ENCODE assay signal across 1 cellular context in the genomic region with DNA sequence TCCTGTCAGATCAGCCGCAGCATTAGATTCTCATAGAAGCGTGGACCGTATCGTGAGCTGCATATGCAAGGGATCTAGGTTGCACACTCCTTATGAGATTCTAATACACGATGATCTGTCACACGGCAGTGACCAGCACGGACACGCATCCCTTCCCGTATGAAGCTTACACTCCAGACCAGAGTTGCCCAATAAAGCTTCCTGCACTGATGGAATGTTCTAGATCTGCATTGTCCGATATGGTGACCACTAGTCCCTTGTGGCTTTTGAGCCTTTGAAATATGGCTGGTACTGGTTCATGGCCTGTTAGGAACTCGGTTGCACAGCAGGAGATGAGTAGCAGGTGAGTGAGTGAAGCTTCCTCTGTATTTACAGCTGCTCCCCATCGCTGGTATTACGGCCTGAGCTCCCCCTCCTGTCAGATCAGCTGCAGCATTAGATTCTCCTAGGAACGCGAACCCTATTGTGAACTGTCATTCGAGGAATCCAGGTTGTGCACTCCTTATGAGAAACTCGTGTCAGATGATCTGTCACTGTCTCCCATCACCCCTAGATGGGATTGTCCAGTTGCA.
TF ChIP-seq lines count a peak whose summit lies in the region.

No MANE protein-coding gene starts in this region.

TF ChIP-seq in HepG2, 621 proteins besides CTCF, POLR2A, EP300 and RAD21 (continued from another document and continues in another):
- TF ChIP-seq, protein P1, sequence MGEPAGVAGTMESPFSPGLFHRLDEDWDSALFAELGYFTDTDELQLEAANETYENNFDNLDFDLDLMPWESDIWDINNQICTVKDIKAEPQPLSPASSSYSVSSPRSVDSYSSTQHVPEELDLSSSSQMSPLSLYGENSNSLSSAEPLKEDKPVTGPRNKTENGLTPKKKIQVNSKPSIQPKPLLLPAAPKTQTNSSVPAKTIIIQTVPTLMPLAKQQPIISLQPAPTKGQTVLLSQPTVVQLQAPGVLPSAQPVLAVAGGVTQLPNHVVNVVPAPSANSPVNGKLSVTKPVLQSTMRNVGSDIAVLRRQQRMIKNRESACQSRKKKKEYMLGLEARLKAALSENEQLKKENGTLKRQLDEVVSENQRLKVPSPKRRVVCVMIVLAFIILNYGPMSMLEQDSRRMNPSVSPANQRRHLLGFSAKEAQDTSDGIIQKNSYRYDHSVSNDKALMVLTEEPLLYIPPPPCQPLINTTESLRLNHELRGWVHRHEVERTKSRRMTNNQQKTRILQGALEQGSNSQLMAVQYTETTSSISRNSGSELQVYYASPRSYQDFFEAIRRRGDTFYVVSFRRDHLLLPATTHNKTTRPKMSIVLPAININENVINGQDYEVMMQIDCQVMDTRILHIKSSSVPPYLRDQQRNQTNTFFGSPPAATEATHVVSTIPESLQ (CRISPR knock-in tag; conservative IDR thresholded peaks at IDR 0.05), result no peak
- TF ChIP-seq SAP130 (CRISPR knock-in tag; IDR thresholded peaks at IDR 0.05; ENCODE audit: low read depth), result peak; percentile 63
- TF ChIP-seq SAFB2 (CRISPR knock-in tag; IDR thresholded peaks at IDR 0.05; ENCODE audit: borderline replicate concordance, low read depth), result 0 out of 2 replicates have a peak, but pooled peaks have one; percentile 39
- no peak for TF ChIP-seq ZNF333 (CRISPR knock-in tag; IDR thresholded peaks at IDR 0.05; ENCODE audit: borderline replicate concordance)
- no peak for TF ChIP-seq ZNF3 (CRISPR knock-in tag; IDR thresholded peaks at IDR 0.05)
- no peak for TF ChIP-seq ZNF296 (CRISPR knock-in tag; conservative IDR thresholded peaks at IDR 0.05)
- TF ChIP-seq, protein P2, sequence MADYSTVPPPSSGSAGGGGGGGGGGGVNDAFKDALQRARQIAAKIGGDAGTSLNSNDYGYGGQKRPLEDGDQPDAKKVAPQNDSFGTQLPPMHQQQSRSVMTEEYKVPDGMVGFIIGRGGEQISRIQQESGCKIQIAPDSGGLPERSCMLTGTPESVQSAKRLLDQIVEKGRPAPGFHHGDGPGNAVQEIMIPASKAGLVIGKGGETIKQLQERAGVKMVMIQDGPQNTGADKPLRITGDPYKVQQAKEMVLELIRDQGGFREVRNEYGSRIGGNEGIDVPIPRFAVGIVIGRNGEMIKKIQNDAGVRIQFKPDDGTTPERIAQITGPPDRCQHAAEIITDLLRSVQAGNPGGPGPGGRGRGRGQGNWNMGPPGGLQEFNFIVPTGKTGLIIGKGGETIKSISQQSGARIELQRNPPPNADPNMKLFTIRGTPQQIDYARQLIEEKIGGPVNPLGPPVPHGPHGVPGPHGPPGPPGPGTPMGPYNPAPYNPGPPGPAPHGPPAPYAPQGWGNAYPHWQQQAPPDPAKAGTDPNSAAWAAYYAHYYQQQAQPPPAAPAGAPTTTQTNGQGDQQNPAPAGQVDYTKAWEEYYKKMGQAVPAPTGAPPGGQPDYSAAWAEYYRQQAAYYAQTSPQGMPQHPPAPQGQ (CRISPR knock-in tag; IDR thresholded peaks at IDR 0.05; ENCODE audit: borderline replicate concordance), result no peak
- TF ChIP-seq, protein P3, sequence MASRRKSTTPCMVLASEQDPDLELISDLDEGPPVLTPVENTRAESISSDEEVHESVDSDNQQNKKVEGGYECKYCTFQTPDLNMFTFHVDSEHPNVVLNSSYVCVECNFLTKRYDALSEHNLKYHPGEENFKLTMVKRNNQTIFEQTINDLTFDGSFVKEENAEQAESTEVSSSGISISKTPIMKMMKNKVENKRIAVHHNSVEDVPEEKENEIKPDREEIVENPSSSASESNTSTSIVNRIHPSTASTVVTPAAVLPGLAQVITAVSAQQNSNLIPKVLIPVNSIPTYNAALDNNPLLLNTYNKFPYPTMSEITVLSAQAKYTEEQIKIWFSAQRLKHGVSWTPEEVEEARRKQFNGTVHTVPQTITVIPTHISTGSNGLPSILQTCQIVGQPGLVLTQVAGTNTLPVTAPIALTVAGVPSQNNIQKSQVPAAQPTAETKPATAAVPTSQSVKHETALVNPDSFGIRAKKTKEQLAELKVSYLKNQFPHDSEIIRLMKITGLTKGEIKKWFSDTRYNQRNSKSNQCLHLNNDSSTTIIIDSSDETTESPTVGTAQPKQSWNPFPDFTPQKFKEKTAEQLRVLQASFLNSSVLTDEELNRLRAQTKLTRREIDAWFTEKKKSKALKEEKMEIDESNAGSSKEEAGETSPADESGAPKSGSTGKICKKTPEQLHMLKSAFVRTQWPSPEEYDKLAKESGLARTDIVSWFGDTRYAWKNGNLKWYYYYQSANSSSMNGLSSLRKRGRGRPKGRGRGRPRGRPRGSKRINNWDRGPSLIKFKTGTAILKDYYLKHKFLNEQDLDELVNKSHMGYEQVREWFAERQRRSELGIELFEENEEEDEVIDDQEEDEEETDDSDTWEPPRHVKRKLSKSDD (CRISPR knock-in tag; IDR thresholded peaks at IDR 0.05; ENCODE audit: low read depth), result no peak
- TF ChIP-seq, protein P4, sequence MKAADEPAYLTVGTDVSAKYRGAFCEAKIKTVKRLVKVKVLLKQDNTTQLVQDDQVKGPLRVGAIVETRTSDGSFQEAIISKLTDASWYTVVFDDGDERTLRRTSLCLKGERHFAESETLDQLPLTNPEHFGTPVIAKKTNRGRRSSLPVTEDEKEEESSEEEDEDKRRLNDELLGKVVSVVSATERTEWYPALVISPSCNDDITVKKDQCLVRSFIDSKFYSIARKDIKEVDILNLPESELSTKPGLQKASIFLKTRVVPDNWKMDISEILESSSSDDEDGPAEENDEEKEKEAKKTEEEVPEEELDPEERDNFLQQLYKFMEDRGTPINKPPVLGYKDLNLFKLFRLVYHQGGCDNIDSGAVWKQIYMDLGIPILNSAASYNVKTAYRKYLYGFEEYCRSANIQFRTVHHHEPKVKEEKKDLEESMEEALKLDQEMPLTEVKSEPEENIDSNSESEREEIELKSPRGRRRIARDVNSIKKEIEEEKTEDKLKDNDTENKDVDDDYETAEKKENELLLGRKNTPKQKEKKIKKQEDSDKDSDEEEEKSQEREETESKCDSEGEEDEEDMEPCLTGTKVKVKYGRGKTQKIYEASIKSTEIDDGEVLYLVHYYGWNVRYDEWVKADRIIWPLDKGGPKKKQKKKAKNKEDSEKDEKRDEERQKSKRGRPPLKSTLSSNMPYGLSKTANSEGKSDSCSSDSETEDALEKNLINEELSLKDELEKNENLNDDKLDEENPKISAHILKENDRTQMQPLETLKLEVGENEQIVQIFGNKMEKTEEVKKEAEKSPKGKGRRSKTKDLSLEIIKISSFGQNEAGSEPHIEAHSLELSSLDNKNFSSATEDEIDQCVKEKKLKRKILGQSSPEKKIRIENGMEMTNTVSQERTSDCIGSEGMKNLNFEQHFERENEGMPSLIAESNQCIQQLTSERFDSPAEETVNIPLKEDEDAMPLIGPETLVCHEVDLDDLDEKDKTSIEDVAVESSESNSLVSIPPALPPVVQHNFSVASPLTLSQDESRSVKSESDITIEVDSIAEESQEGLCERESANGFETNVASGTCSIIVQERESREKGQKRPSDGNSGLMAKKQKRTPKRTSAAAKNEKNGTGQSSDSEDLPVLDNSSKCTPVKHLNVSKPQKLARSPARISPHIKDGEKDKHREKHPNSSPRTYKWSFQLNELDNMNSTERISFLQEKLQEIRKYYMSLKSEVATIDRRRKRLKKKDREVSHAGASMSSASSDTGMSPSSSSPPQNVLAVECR (CRISPR knock-in tag; IDR thresholded peaks at IDR 0.05; ENCODE audit: borderline replicate concordance), result no peak; the same call in 1 of the 2 replicates
- TF ChIP-seq NFYB (CRISPR knock-in tag; IDR thresholded peaks at IDR 0.05), result no peak
- no peak for TF ChIP-seq ZFP1 (CRISPR knock-in tag; IDR thresholded peaks at IDR 0.05)
- no peak for TF ChIP-seq ZNF383 (CRISPR knock-in tag; IDR thresholded peaks at IDR 0.05; ENCODE audit: borderline replicate concordance)
- TF ChIP-seq ZNF121 (CRISPR knock-in tag; IDR thresholded peaks at IDR 0.05), result no peak
- TF ChIP-seq, protein P5, sequence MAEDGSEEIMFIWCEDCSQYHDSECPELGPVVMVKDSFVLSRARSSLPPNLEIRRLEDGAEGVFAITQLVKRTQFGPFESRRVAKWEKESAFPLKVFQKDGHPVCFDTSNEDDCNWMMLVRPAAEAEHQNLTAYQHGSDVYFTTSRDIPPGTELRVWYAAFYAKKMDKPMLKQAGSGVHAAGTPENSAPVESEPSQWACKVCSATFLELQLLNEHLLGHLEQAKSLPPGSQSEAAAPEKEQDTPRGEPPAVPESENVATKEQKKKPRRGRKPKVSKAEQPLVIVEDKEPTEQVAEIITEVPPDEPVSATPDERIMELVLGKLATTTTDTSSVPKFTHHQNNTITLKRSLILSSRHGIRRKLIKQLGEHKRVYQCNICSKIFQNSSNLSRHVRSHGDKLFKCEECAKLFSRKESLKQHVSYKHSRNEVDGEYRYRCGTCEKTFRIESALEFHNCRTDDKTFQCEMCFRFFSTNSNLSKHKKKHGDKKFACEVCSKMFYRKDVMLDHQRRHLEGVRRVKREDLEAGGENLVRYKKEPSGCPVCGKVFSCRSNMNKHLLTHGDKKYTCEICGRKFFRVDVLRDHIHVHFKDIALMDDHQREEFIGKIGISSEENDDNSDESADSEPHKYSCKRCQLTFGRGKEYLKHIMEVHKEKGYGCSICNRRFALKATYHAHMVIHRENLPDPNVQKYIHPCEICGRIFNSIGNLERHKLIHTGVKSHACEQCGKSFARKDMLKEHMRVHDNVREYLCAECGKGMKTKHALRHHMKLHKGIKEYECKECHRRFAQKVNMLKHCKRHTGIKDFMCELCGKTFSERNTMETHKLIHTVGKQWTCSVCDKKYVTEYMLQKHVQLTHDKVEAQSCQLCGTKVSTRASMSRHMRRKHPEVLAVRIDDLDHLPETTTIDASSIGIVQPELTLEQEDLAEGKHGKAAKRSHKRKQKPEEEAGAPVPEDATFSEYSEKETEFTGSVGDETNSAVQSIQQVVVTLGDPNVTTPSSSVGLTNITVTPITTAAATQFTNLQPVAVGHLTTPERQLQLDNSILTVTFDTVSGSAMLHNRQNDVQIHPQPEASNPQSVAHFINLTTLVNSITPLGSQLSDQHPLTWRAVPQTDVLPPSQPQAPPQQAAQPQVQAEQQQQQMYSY (CRISPR knock-in tag; IDR thresholded peaks at IDR 0.05), result no peak
- no peak for TF ChIP-seq ZNF75D (CRISPR knock-in tag; IDR thresholded peaks at IDR 0.05; ENCODE audit: borderline replicate concordance)
- no peak for TF ChIP-seq ZNF7 (CRISPR knock-in tag; IDR thresholded peaks at IDR 0.05)
- TF ChIP-seq THAP11 (CRISPR knock-in tag; IDR thresholded peaks at IDR 0.05), result no peak
- TF ChIP-seq, protein P6, sequence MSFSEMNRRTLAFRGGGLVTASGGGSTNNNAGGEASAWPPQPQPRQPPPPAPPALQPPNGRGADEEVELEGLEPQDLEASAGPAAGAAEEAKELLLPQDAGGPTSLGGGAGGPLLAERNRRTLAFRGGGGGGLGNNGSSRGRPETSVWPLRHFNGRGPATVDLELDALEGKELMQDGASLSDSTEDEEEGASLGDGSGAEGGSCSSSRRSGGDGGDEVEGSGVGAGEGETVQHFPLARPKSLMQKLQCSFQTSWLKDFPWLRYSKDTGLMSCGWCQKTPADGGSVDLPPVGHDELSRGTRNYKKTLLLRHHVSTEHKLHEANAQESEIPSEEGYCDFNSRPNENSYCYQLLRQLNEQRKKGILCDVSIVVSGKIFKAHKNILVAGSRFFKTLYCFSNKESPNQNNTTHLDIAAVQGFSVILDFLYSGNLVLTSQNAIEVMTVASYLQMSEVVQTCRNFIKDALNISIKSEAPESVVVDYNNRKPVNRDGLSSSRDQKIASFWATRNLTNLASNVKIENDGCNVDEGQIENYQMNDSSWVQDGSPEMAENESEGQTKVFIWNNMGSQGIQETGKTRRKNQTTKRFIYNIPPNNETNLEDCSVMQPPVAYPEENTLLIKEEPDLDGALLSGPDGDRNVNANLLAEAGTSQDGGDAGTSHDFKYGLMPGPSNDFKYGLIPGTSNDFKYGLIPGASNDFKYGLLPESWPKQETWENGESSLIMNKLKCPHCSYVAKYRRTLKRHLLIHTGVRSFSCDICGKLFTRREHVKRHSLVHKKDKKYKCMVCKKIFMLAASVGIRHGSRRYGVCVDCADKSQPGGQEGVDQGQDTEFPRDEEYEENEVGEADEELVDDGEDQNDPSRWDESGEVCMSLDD (CRISPR knock-in tag; IDR thresholded peaks at IDR 0.05; ENCODE audit: borderline replicate concordance), result no peak
- no peak for TF ChIP-seq KLF15 (CRISPR knock-in tag; IDR thresholded peaks at IDR 0.05; ENCODE audit: borderline replicate concordance)
- no peak for TF ChIP-seq ETV6 (CRISPR knock-in tag; conservative IDR thresholded peaks at IDR 0.05)
- TF ChIP-seq ZNF589 (CRISPR knock-in tag; conservative IDR thresholded peaks at IDR 0.05), result no peak
- no peak for TF ChIP-seq ATRX (CRISPR knock-in tag; IDR thresholded peaks at IDR 0.05; ENCODE audit: borderline replicate concordance)
- TF ChIP-seq PCBP2 (optimal IDR thresholded peaks at IDR 0.05; ENCODE audit: low read depth, low read length, poor library complexity, severe bottlenecking), result no peak
- TF ChIP-seq SRF (IDR thresholded peaks at IDR 0.05; ENCODE audit: low read depth, low read length), result no peak
- no peak for TF ChIP-seq ZNF256 (CRISPR knock-in tag; conservative IDR thresholded peaks at IDR 0.05)
- no peak for TF ChIP-seq ZNF350 (CRISPR knock-in tag; IDR thresholded peaks at IDR 0.05; ENCODE audit: borderline replicate concordance, low read depth)
- TF ChIP-seq KDM5B (CRISPR knock-in tag; IDR thresholded peaks at IDR 0.05; ENCODE audit: borderline replicate concordance), result no peak
- TF ChIP-seq, protein P7, sequence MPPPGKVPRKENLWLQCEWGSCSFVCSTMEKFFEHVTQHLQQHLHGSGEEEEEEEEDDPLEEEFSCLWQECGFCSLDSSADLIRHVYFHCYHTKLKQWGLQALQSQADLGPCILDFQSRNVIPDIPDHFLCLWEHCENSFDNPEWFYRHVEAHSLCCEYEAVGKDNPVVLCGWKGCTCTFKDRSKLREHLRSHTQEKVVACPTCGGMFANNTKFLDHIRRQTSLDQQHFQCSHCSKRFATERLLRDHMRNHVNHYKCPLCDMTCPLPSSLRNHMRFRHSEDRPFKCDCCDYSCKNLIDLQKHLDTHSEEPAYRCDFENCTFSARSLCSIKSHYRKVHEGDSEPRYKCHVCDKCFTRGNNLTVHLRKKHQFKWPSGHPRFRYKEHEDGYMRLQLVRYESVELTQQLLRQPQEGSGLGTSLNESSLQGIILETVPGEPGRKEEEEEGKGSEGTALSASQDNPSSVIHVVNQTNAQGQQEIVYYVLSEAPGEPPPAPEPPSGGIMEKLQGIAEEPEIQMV (CRISPR knock-in tag; IDR thresholded peaks at IDR 0.05; ENCODE audit: low read depth), result 0 out of 2 replicates have a peak, but pooled peaks have one; percentile 29
- TF ChIP-seq, protein P8, sequence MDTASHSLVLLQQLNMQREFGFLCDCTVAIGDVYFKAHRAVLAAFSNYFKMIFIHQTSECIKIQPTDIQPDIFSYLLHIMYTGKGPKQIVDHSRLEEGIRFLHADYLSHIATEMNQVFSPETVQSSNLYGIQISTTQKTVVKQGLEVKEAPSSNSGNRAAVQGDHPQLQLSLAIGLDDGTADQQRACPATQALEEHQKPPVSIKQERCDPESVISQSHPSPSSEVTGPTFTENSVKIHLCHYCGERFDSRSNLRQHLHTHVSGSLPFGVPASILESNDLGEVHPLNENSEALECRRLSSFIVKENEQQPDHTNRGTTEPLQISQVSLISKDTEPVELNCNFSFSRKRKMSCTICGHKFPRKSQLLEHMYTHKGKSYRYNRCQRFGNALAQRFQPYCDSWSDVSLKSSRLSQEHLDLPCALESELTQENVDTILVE (CRISPR knock-in tag; IDR thresholded peaks at IDR 0.05), result no peak
- no peak for TF ChIP-seq NR2F6 (IDR thresholded peaks at IDR 0.05)
- no peak; the same call in 1 of the 2 replicates for TF ChIP-seq NR2F6 (CRISPR knock-in tag; IDR thresholded peaks at IDR 0.05)
- no peak for TF ChIP-seq ZNF501 (CRISPR knock-in tag; IDR thresholded peaks at IDR 0.05)
- TF ChIP-seq AGO2 (optimal IDR thresholded peaks at IDR 0.05; ENCODE audit: low read depth, low read length), result no peak
- no peak for TF ChIP-seq EED (CRISPR knock-in tag; IDR thresholded peaks at IDR 0.05)
- TF ChIP-seq ZNF543 (CRISPR knock-in tag; IDR thresholded peaks at IDR 0.05), result no peak
- no peak for TF ChIP-seq KLF9 (CRISPR knock-in tag; IDR thresholded peaks at IDR 0.05; ENCODE audit: low read depth)
- no peak for TF ChIP-seq HNRNPUL1 (IDR thresholded peaks at IDR 0.05; ENCODE audit: low read depth, low read length)
- no peak for TF ChIP-seq TCF7L2 (IDR thresholded peaks at IDR 0.05; ENCODE audit: low read depth, low read length)
